Comparison of ENCODE assay signal across 19 cellular contexts in genomic region chr15:49860101-49860500, GRCh38.
DNase-seq lines count a peak whose midpoint lies in the region; ATAC-seq and TF ChIP-seq lines count a peak whose summit lies in the region.
"Had no signal": no experiment of that assay in that cellular context is flagged by ENCODE, and none has a peak within 500 bp of the region (broad histone marks: within the 10 kb centered on the region; RNA-seq: fewer than 3 reads in every experiment).

No MANE protein-coding gene starts in this region.

- H4K8ac ChIP-seq in IMR-90 (ENCODE audit: low read depth in 2 of 2, low read length in 2 of 2): peak overlapping the region; percentile 12 to 74; a peak in 3 of 4 replicates

- H3K23ac ChIP-seq in IMR-90 (ENCODE audit: low read depth, low read length): no peak overlapping the region

- H3K79me2 ChIP-seq in osteoblast (ENCODE audit: insufficient read depth, low read length): no peaks in the 10 kb centered on the region

- H2AFZ ChIP-seq in IMR-90 (replicated peaks; ENCODE audit: low read length, poor library complexity) (no peak overlapping the region), osteoblast (ENCODE audit: low read length) (peak overlapping the region; percentile 32)

- no peak for TF ChIP-seq RAD21 in IMR-90 (IDR thresholded peaks at IDR 0.05; ENCODE audit: low read length)

- POLR2A ChIA-PET in IMR-90 (lab: Charles Lee; ENCODE audit: unreplicated experiment): no interaction called here
- POLR2A ChIA-PET in CD8-positive, alpha-beta memory T cell (lab: Charles Lee): interaction anchor here (0.6 kb wide), 1 partner anchor 1166 kb away, joined by 3 read pairs; no protein-coding TSS in a partner anchor

- no CpG with 5 or more reads among the region's 8 CpGs for WGBS in IMR-90 (ENCODE audit: extremely low coverage in 2 of 2, insufficient read length in 1 of 2), 2 experiments

- no peak overlapping the region; the same call in 1 of the 2 replicates for H3K56ac ChIP-seq in IMR-90 (ENCODE audit: extremely low read depth, insufficient read depth, low read length)

- H3K27me3 Mint-ChIP-seq in CD8-positive, alpha-beta memory T cell: peaks cover 0 to 5% of the 10 kb centered on the region in 2 donors
- H3K27me3 Mint-ChIP-seq in stimulated activated naive B cell treated with anti-CD40 and anti-IgM and Interleukin-4, amounts not matched to agents 10 μg/mL and 1 μg/mL and 100 μg/mL, for 72 hours: no peaks in the 10 kb centered on the region
- peaks cover 4% of the 10 kb centered on the region for H3K27me3 Mint-ChIP-seq in osteocyte (ENCODE audit: unreplicated experiment)
- H3K27me3 Mint-ChIP-seq: central memory CD8-positive, alpha-beta T cell; effector memory CD8-positive, alpha-beta T cell had no signal

- no peak overlapping the region for H3K27ac Mint-ChIP-seq in CD8-positive, alpha-beta memory T cell
- no peak overlapping the region for H3K27ac Mint-ChIP-seq in stimulated activated naive B cell treated with anti-CD40 and anti-IgM and Interleukin-4, amounts not matched to agents 10 μg/mL and 1 μg/mL and 100 μg/mL, for 72 hours
- H3K27ac Mint-ChIP-seq in osteocyte (ENCODE audit: unreplicated experiment): no peak overlapping the region
- H3K27ac Mint-ChIP-seq: activated naive CD8-positive, alpha-beta T cell; effector memory CD8-positive, alpha-beta T cell had no signal

- H2BK15ac ChIP-seq in IMR-90 (ENCODE audit: low read depth, low read length): peak overlapping the region; percentile 67; the same call in 2 of the 3 replicates

- peak overlapping the region; percentile 73; the same call in 1 of the 2 replicates for H2AK5ac ChIP-seq in IMR-90 (ENCODE audit: low read depth, low read length)

- no peak for TF ChIP-seq POLR2A in IMR-90 (IDR thresholded peaks at IDR 0.05; ENCODE audit: low read depth, low read length)

- no peaks in the 10 kb centered on the region; the same call in none of the 2 replicates for H3K9me1 ChIP-seq in IMR-90 (ENCODE audit: insufficient read depth, low read length)

- in situ Hi-C loops in IMR-90 (cut with MboI; ENCODE audit: low sequenced_read_pairs): no loop called here

- H3K27me3 ChIP-seq in IMR-90 (ENCODE audit: control insufficient read depth, insufficient read depth, low read length): no peaks in the 10 kb centered on the region
- no peaks in the 10 kb centered on the region for H3K27me3 ChIP-seq in osteoblast (ENCODE audit: insufficient read depth, low read length)
- no peaks in the 10 kb centered on the region for H3K27me3 ChIP-seq in CD8-positive, alpha-beta memory T cell (ENCODE audit: insufficient read depth, low read length, poor library complexity, severe bottlenecking)
- H3K27me3 ChIP-seq: BLaER1 treated with 17β-estradiol and CSF1 and Interleukin-3, amounts not matched to agents 10 nM and 100 nM had no signal

- H4K91ac ChIP-seq in IMR-90 (ENCODE audit: insufficient read depth, low read depth, low read length): peak overlapping the region; percentile 67; the same call in 1 of the 2 replicates

- peak overlapping the region; percentile 64; the same call in 1 of the 2 replicates for H3K9ac ChIP-seq in IMR-90 (ENCODE audit: low read depth, low read length)
- H3K9ac ChIP-seq: BLaER1 treated with 17β-estradiol and CSF1 and Interleukin-3, amounts not matched to agents 10 nM and 100 nM had no signal

- peak overlapping the region; percentile 38; the same call in 1 of the 2 replicates for H2BK20ac ChIP-seq in IMR-90 (ENCODE audit: low read depth, low read length)

- H3K27ac ChIP-seq in IMR-90 (ENCODE audit: insufficient read depth, low read length) (peak overlapping the region; percentile 98), osteoblast (ENCODE audit: low read depth, low read length) (peak overlapping the region; percentile 52)
- no peak overlapping the region for H3K27ac ChIP-seq in CD8-positive, alpha-beta memory T cell (ENCODE audit: low read depth, low read length)
- H3K27ac ChIP-seq: BLaER1 treated with 17β-estradiol and CSF1 and Interleukin-3, amounts not matched to agents 10 nM and 100 nM; thoracic aorta had no signal

- no peaks in the 10 kb centered on the region for H3K79me1 ChIP-seq in IMR-90 (ENCODE audit: low read depth in 1 of 2, low read length in 2 of 2)

- H2AK9ac ChIP-seq in IMR-90 (replicated peaks; ENCODE audit: low read depth, low read length, poor library complexity): no peak overlapping the region

- H3K14ac ChIP-seq in IMR-90 (replicated peaks; ENCODE audit: low read depth, low read length): no peak overlapping the region

- BruUV-seq in IMR-90 (replicated peaks; lab: Mats Ljungman, UMichigan): no TSS peak

- 0 out of 2 replicates have a peak overlapping the region, but pooled peaks have one; percentile 14 for H3K4me2 ChIP-seq in IMR-90 (ENCODE audit: low read depth, low read length)
- H3K4me2 ChIP-seq in osteoblast (ENCODE audit: insufficient read depth, low read length): no peak overlapping the region
- H3K4me2 ChIP-seq: BLaER1 treated with 17β-estradiol and CSF1 and Interleukin-3, amounts not matched to agents 10 nM and 100 nM had no signal

- H3K4me1 Mint-ChIP-seq in CD8-positive, alpha-beta memory T cell: no peaks in the 10 kb centered on the region
- no peaks in the 10 kb centered on the region for H3K4me1 Mint-ChIP-seq in stimulated activated naive B cell treated with anti-CD40 and anti-IgM and Interleukin-4, amounts not matched to agents 10 μg/mL and 1 μg/mL and 100 μg/mL, for 72 hours
- peaks cover 2% of the 10 kb centered on the region for H3K4me1 Mint-ChIP-seq in osteocyte (ENCODE audit: unreplicated experiment)
- H3K4me1 Mint-ChIP-seq: central memory CD8-positive, alpha-beta T cell had no signal

- H3K4me3 Mint-ChIP-seq in CD8-positive, alpha-beta memory T cell: no peak overlapping the region
- H3K4me3 Mint-ChIP-seq in stimulated activated naive B cell treated with anti-CD40 and anti-IgM and Interleukin-4, amounts not matched to agents 10 μg/mL and 1 μg/mL and 100 μg/mL, for 72 hours: no peak overlapping the region
- no peak overlapping the region for H3K4me3 Mint-ChIP-seq in osteocyte (ENCODE audit: unreplicated experiment)
- H3K4me3 Mint-ChIP-seq: activated naive CD8-positive, alpha-beta T cell; central memory CD8-positive, alpha-beta T cell; effector memory CD8-positive, alpha-beta T cell had no signal

- peak overlapping the region; percentile 96 for H4K5ac ChIP-seq in IMR-90 (ENCODE audit: low read depth, low read length)

- peaks cover 0 to 2% (median 0%) of the 10 kb centered on the region in 3 donors for H3K36me3 Mint-ChIP-seq in CD8-positive, alpha-beta memory T cell
- H3K36me3 Mint-ChIP-seq in stimulated activated naive B cell treated with anti-CD40 and anti-IgM and Interleukin-4, amounts not matched to agents 10 μg/mL and 1 μg/mL and 100 μg/mL, for 72 hours: no peaks in the 10 kb centered on the region
- no peaks in the 10 kb centered on the region for H3K36me3 Mint-ChIP-seq in osteocyte (ENCODE audit: unreplicated experiment)
- H3K36me3 Mint-ChIP-seq: activated naive CD8-positive, alpha-beta T cell had no signal

- H3K4me1 ChIP-seq in IMR-90 (ENCODE audit: control insufficient read depth, insufficient read depth, low read length): peaks cover 27% of the 10 kb centered on the region
- H3K4me1 ChIP-seq in osteoblast (ENCODE audit: insufficient read depth, low read length): peaks cover 70% of the 10 kb centered on the region
- no peaks in the 10 kb centered on the region for H3K4me1 ChIP-seq in CD8-positive, alpha-beta memory T cell (ENCODE audit: insufficient read depth, low read length)
- H3K4me1 ChIP-seq: BLaER1 treated with 17β-estradiol and CSF1 and Interleukin-3, amounts not matched to agents 10 nM and 100 nM had no signal

- CTCF ChIA-PET in IMR-90 (lab: Yijun Ruan, JAX): no interaction called here
- CTCF ChIA-PET in CD8-positive, alpha-beta memory T cell (lab: Charles Lee): no interaction called here

- no peaks in the 10 kb centered on the region for H3K36me3 ChIP-seq in IMR-90 (ENCODE audit: control insufficient read depth, insufficient read depth, low read length)
- H3K36me3 ChIP-seq in osteoblast (ENCODE audit: insufficient read depth, low read length): no peaks in the 10 kb centered on the region
- H3K36me3 ChIP-seq in CD8-positive, alpha-beta memory T cell (ENCODE audit: insufficient read depth, low read length): no peaks in the 10 kb centered on the region
- H3K36me3 ChIP-seq: thoracic aorta had no signal

- no peak for TF ChIP-seq CTCF in AG10803 (conservative IDR thresholded peaks at IDR 0.05; ENCODE audit: low read length)
- TF ChIP-seq CTCF in IMR-90 (conservative IDR thresholded peaks at IDR 0.05; ENCODE audit: low read depth, low read length): no peak
- TF ChIP-seq CTCF in choroid plexus epithelial cell (conservative IDR thresholded peaks at IDR 0.05; ENCODE audit: low read depth, low read length): no peak
- no peak for TF ChIP-seq CTCF in osteoblast (IDR thresholded peaks at IDR 0.05; ENCODE audit: extremely low read depth, low read depth, low read length)
- no peak for TF ChIP-seq CTCF in osteocyte (IDR thresholded peaks at IDR 0.05)

- H3K9me3 Mint-ChIP-seq in CD8-positive, alpha-beta memory T cell: no peaks in the 10 kb centered on the region
- H3K9me3 Mint-ChIP-seq in stimulated activated naive B cell treated with anti-CD40 and anti-IgM and Interleukin-4, amounts not matched to agents 10 μg/mL and 1 μg/mL and 100 μg/mL, for 72 hours: no peaks in the 10 kb centered on the region
- H3K9me3 Mint-ChIP-seq in osteocyte (ENCODE audit: unreplicated experiment): no peaks in the 10 kb centered on the region
- H3K9me3 Mint-ChIP-seq: central memory CD8-positive, alpha-beta T cell; effector memory CD8-positive, alpha-beta T cell had no signal

- H4K20me1 ChIP-seq in IMR-90 (ENCODE audit: insufficient read depth, low read length): no peaks in the 10 kb centered on the region
- H4K20me1 ChIP-seq in osteoblast (ENCODE audit: insufficient read depth, low read length): no peaks in the 10 kb centered on the region
- H4K20me1 ChIP-seq: BLaER1 treated with 17β-estradiol and CSF1 and Interleukin-3, amounts not matched to agents 10 nM and 100 nM had no signal

- H3K18ac ChIP-seq in IMR-90 (ENCODE audit: low read depth, low read length): peak overlapping the region; percentile 79

- H2BK120ac ChIP-seq in IMR-90 (ENCODE audit: low read depth, low read length): peak overlapping the region; percentile 39

- dilution Hi-C loops in IMR-90 (cut with HindIII; ENCODE audit: low sequenced_read_pairs, unreplicated experiment): no loop called here

- H3K4ac ChIP-seq in IMR-90 (ENCODE audit: low read depth, low read length): peak overlapping the region; percentile 52

- ATAC-seq in IMR-90 (ENCODE audit: low read depth): no peak
- ATAC-seq in stimulated activated naive B cell treated with anti-CD40 and anti-IgM and Interleukin-4, amounts not matched to agents 10 μg/mL and 1 μg/mL and 100 μg/mL, for 72 hours (replicated peaks): no peak
- ATAC-seq: effector memory CD8-positive, alpha-beta T cell had no signal

- H2BK5ac ChIP-seq in IMR-90 (ENCODE audit: low read depth, low read length, poor library complexity, severe bottlenecking): peak overlapping the region; percentile 82

- H3K4me3 ChIP-seq in AG10803 (ENCODE audit: low read length): no peak overlapping the region
- no peak overlapping the region for H3K4me3 ChIP-seq in IMR-90 (ENCODE audit: insufficient read depth, low read depth, low read length)
- H3K4me3 ChIP-seq in choroid plexus epithelial cell (ENCODE audit: low read depth, low read length): no peak overlapping the region
- no peak overlapping the region for H3K4me3 ChIP-seq in osteoblast (ENCODE audit: insufficient read depth, low read length)
- no peak overlapping the region for H3K4me3 ChIP-seq in CD8-positive, alpha-beta memory T cell (ENCODE audit: low read length)
- H3K4me3 ChIP-seq: BLaER1 treated with 17β-estradiol and CSF1 and Interleukin-3, amounts not matched to agents 10 nM and 100 nM; thoracic aorta had no signal

- DNase-seq in AG10803 (ENCODE audit: low read depth): peak; percentile 92
- peak; percentile 87 for DNase-seq in IMR-90
- DNase-seq in choroid plexus epithelial cell (ENCODE audit: low read depth): peak; percentile 65
- DNase-seq in osteoblast (ENCODE audit: insufficient read length, low spot score, missing footprints): peak; percentile 72
- DNase-seq in NCI-H2171 treated with DMSO at 0.1 percent for 48 hours (lab: John Stamatoyannopoulos, UW): no peak
- DNase-seq in CD8-positive, alpha-beta memory T cell: no peak
- no peak for DNase-seq in stimulated activated naive B cell treated with anti-CD40 and anti-IgM and Interleukin-4, amounts not matched to agents 10 μg/mL and 1 μg/mL and 100 μg/mL, for 72 hours
- no peak for DNase-seq in osteocyte (ENCODE audit: extremely low spot score, unreplicated experiment)
- DNase-seq: activated T-cell treated with anti-CD3 and anti-CD28 coated beads, Interleukin-2, amount 50 U/mL, for 48 hours; DMS 273 treated with DMSO at 0.1 percent for 48 hours; effector memory CD8-positive, alpha-beta T cell; MV-4-11; NCI-H774; stimulated activated CD4-positive, alpha-beta T cell treated with anti-CD3 and anti-CD28 coated beads, Interleukin-4, amount 100 ng/mL, for 24 hours; stimulated activated CD8-positive, alpha-beta memory T cell treated with anti-CD3 and anti-CD28 coated beads, Interleukin-4, amount 100 ng/mL, for 48 hours had no signal

- H3K9me3 ChIP-seq in IMR-90 (ENCODE audit: control insufficient read depth, insufficient read depth, low read length) (no peaks in the 10 kb centered on the region), osteoblast (ENCODE audit: low read depth, low read length) (no peaks in the 10 kb centered on the region)
- no peaks in the 10 kb centered on the region for H3K9me3 ChIP-seq in CD8-positive, alpha-beta memory T cell (ENCODE audit: low read length)
- H3K9me3 ChIP-seq: BLaER1 treated with 17β-estradiol and CSF1 and Interleukin-3, amounts not matched to agents 10 nM and 100 nM; thoracic aorta had no signal

- intact Hi-C loops in IMR-90 (cut with micrococcal nuclease): no loop called here

Comparison
In these comparisons a context has a peak if more than half of its experiments do, and no peak if none do; other contexts are left out.
1. DNase-seq: peak in AG10803 (single experiment), IMR-90 (single experiment), choroid plexus epithelial cell (single experiment) and osteoblast (single experiment); none in NCI-H2171 treated with DMSO at 0.1 percent for 48 hours (single experiment), CD8-positive, alpha-beta memory T cell (0 of 5), stimulated activated naive B cell treated with anti-CD40 and anti-IgM and Interleukin-4, amounts not matched to agents 10 μg/mL and 1 μg/mL and 100 μg/mL, for 72 hours (single experiment) and osteocyte (single experiment).